ENCODE assay signal across 15 cellular contexts in the genomic region with DNA sequence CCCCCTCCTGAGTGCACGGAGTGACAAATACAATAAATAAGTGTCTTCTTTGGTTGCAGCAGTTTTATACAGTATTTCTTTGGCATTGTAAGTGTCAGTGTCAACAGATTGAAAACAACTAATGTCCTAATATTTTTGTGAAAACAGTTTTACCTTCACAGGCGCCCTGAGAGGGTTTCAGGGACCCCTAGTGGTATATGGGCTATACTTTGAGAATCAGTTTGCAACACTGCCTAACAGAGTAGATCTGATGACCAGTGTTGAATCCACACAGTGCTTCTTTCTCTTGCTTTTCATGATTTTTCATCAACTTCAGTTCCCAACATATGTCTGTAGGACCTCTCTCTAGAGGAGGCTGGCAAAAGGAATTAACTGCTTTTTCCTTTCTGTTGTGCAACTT.
DNase-seq lines count a peak whose midpoint lies in the region; TF ChIP-seq lines count a peak whose summit lies in the region.
"Had no signal": no experiment of that assay in that cellular context is flagged by ENCODE, and none has a peak within 500 bp of the region (broad histone marks: within the 10 kb centered on the region; RNA-seq: fewer than 3 reads in every experiment).

No MANE protein-coding gene starts in this region.

- no peaks in the 10 kb centered on the region for H3K9me3 Mint-ChIP-seq in neural crest cell
- H3K9me3 Mint-ChIP-seq in activated T-cell treated with anti-CD3 and anti-CD28 coated beads, Interleukin-2, amount 50 U/mL, for 24 hours: no peaks in the 10 kb centered on the region
- H3K9me3 Mint-ChIP-seq: activated naive CD8-positive, alpha-beta T cell treated with anti-CD3 and anti-CD28 coated beads for 36 hours; T-cell had no signal

- WGBS in ovary, 3 donors: 90 to 97% (median 91%) methylated on average over 2 of the region's 2 CpGs

- no peaks in the 10 kb centered on the region for H3K27me3 Mint-ChIP-seq in neural crest cell (ENCODE audit: low read depth)
- peaks cover 21% of the 10 kb centered on the region for H3K27me3 Mint-ChIP-seq in activated T-cell treated with anti-CD3 and anti-CD28 coated beads, Interleukin-2, amount 50 U/mL, for 24 hours
- H3K27me3 Mint-ChIP-seq: T-cell had no signal

- H3K36me3 ChIP-seq in ovary: no peaks in the 10 kb centered on the region
- H3K36me3 ChIP-seq: uterus had no signal

- TF ChIP-seq POLR2A in NB4 (IDR thresholded peaks at IDR 0.05; ENCODE audit: extremely low read depth, insufficient read length) (no peak), ovary (IDR thresholded peaks at IDR 0.05) (no peak)

- no peaks in the 10 kb centered on the region for H3K9me3 ChIP-seq in ovary
- H3K9me3 ChIP-seq: uterus had no signal

- H3K4me3 Mint-ChIP-seq in neural crest cell: no peak overlapping the region
- H3K4me3 Mint-ChIP-seq in activated T-cell treated with anti-CD3 and anti-CD28 coated beads, Interleukin-2, amount 50 U/mL, for 24 hours: no peak overlapping the region
- H3K4me3 Mint-ChIP-seq: activated naive CD8-positive, alpha-beta T cell treated with anti-CD3 and anti-CD28 coated beads for 36 hours; T-cell had no signal

- H3K4me3 ChIP-seq in GM12864 (ENCODE audit: low read depth, low read length) (no peak overlapping the region), NB4 (ENCODE audit: low read depth, low read length) (no peak overlapping the region), ovary (no peak overlapping the region)
- H3K4me3 ChIP-seq: skin epidermis, uterus had no signal

- H3K4me1 ChIP-seq in ovary (ENCODE audit: insufficient read depth): no peaks in the 10 kb centered on the region
- H3K4me1 ChIP-seq: uterus had no signal

- H3K27ac Mint-ChIP-seq in neural crest cell (ENCODE audit: unreplicated experiment): no peak overlapping the region
- no peak overlapping the region for H3K27ac Mint-ChIP-seq in activated T-cell treated with anti-CD3 and anti-CD28 coated beads, Interleukin-2, amount 50 U/mL, for 24 hours
- H3K27ac Mint-ChIP-seq: activated naive CD8-positive, alpha-beta T cell treated with anti-CD3 and anti-CD28 coated beads for 36 hours; T-cell had no signal

- TF ChIP-seq CTCF in GM12864 (IDR thresholded peaks at IDR 0.05; ENCODE audit: low read depth, low read length, missing control alignments): peak; percentile 42
- peak; percentile 28 for TF ChIP-seq CTCF in NB4 (IDR thresholded peaks at IDR 0.05; ENCODE audit: low read depth, low read length)
- TF ChIP-seq CTCF in neural crest cell (conservative IDR thresholded peaks at IDR 0.05): peak; percentile 46
- TF ChIP-seq CTCF in ovary (IDR thresholded peaks at IDR 0.05): no peak

- H3K27me3 ChIP-seq in ovary: no peaks in the 10 kb centered on the region
- H3K27me3 ChIP-seq: uterus had no signal

- intact Hi-C loops in ovary (cut with DNase I): no loop called here

- DNase-seq in GM12864 (ENCODE audit: low read depth) (no peak), NB4 (ENCODE audit: low read depth) (peak; percentile 21), dermis blood vessel endothelial cell (peak; percentile 56), neural crest cell (ENCODE audit: low read depth, low spot score) (no peak), 8988T (no peak), NCI-H1048 (lab: John Stamatoyannopoulos, UW) (no peak), ovary (no peak)
- DNase-seq in activated T-cell treated with anti-CD3 and anti-CD28 coated beads, Interleukin-2, amount 50 U/mL, for 24 hours: no peak
- DNase-seq: activated CD4-positive, alpha-beta T cell treated with anti-CD3 and anti-CD28 coated beads, Interleukin-2, amount 50 U/mL, for 4 hours; activated naive CD8-positive, alpha-beta T cell treated with anti-CD3 and anti-CD28 coated beads for 36 hours; NCI-H1417; T-cell; uterus had no signal

- H3K27ac ChIP-seq in ovary: no peak overlapping the region
- H3K27ac ChIP-seq: HL-60, skin epidermis, uterus had no signal

- TF ChIP-seq EP300 in ovary (IDR thresholded peaks at IDR 0.05): no peak

- peaks cover 21% of the 10 kb centered on the region for H3K4me1 Mint-ChIP-seq in neural crest cell
- no peaks in the 10 kb centered on the region for H3K4me1 Mint-ChIP-seq in activated T-cell treated with anti-CD3 and anti-CD28 coated beads, Interleukin-2, amount 50 U/mL, for 24 hours (ENCODE audit: low read depth)
- H3K4me1 Mint-ChIP-seq: activated naive CD8-positive, alpha-beta T cell treated with anti-CD3 and anti-CD28 coated beads for 36 hours; T-cell had no signal

- H3K36me3 Mint-ChIP-seq in neural crest cell (ENCODE audit: low read depth): no peaks in the 10 kb centered on the region
- no peaks in the 10 kb centered on the region for H3K36me3 Mint-ChIP-seq in activated T-cell treated with anti-CD3 and anti-CD28 coated beads, Interleukin-2, amount 50 U/mL, for 24 hours (ENCODE audit: low read depth)
- H3K36me3 Mint-ChIP-seq: activated naive CD8-positive, alpha-beta T cell treated with anti-CD3 and anti-CD28 coated beads for 36 hours; T-cell had no signal

Comparison
In these comparisons a context has a peak if more than half of its experiments do, and no peak if none do; other contexts are left out.
1. DNase-seq: peak in NB4 (single experiment) and dermis blood vessel endothelial cell (single experiment); none in GM12864 (single experiment), neural crest cell (single experiment), activated T-cell treated with anti-CD3 and anti-CD28 coated beads, Interleukin-2, amount 50 U/mL, for 24 hours (single experiment), 8988T (single experiment), NCI-H1048 (single experiment) and ovary (0 of 5).
2. CTCF ChIP-seq: peak in GM12864 (single experiment), NB4 (single experiment) and neural crest cell (single experiment); none in ovary (0 of 3).